In the genomic region with DNA sequence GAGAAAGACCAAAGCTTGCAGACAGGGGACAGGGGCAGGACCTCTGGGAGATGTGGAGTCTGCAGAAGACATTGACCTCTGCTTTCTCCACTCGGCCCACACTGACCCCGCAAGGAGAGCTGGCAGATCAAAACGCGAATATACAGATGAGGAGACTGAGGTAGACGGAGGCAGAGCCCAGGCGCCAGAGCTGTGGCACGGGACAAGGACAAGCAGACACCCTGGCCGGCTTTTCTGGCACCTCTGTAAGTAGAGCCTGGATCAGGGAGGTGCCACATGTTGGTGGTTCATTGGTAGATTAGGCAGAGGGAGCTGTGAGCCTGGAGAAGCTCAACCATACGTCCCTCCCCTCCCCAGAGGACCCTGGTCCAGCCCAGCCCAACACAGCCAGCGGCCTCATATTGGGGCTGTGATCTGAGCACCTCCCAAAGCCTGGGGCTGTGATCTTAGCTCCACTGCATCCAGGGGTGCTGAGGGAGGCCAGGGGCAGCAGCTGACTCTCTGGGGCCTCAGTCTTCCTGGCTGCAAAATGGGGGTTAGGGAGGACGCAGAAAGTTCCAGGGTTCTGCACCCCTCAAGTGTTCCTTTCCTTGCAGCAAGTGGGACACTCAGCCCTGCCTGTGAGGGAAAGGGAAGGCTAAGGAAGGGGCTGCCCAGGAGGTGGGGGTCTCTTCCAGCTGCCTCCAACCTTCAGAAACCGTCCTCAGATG, we compare ENCODE assay signal across 17 cellular contexts.
"Had no signal": no experiment of that assay in that cellular context is flagged by ENCODE, and none has a peak within 500 bp of the region (broad histone marks: within the 10 kb centered on the region; RNA-seq: fewer than 3 reads in every experiment).

No MANE protein-coding gene starts in this region.

- H3K9me3 Mint-ChIP-seq: activated B cell treated with CpG ODN at 0.5 μM for 24 hours; activated naive CD4-positive, alpha-beta T cell treated with anti-CD3 and anti-CD28 coated beads, Interleukin-2, amount 10 ng/mL, durations not matched to agents 7 days and 5 days; activated T-cell treated with anti-CD3 and anti-CD28 coated beads, Interleukin-2, amount 50 U/mL, for 72 hours; immature natural killer cell; memory B cell; natural killer cell treated with Interleukin-12 subunit alpha and Interleukin-12 subunit beta and Interleukin-15 and Interleukin-18, amount 100 ng/mL, for 72 hours; stimulated activated naive CD8-positive, alpha-beta T cell treated with anti-CD3 and anti-CD28 coated beads, Interleukin-15, Interleukin-2, amounts not matched to agents 100 ng/mL and 50 ng/mL, for 24 hours had no signal

- FAIRE-seq: endometrium had no signal

- H3K4me3 Mint-ChIP-seq: activated B cell treated with CpG ODN at 0.5 μM for 24 hours; activated CD4-positive, alpha-beta T cell treated with anti-CD3 and anti-CD28 coated beads for 36 hours; activated naive CD4-positive, alpha-beta T cell treated with anti-CD3 and anti-CD28 coated beads, Interleukin-2, amount 10 ng/mL, durations not matched to agents 7 days and 5 days; activated T-cell treated with anti-CD3 and anti-CD28 coated beads, Interleukin-2, amount 50 U/mL, for 72 hours; memory B cell; natural killer cell treated with Interleukin-12 subunit alpha and Interleukin-12 subunit beta and Interleukin-15 and Interleukin-18, amount 100 ng/mL, for 72 hours; stimulated activated naive CD8-positive, alpha-beta T cell treated with anti-CD3 and anti-CD28 coated beads, Interleukin-15, Interleukin-2, amounts not matched to agents 100 ng/mL and 50 ng/mL, for 24 hours had no signal

- H3K27me3 Mint-ChIP-seq: activated B cell treated with CpG ODN at 0.5 μM for 24 hours; activated CD4-positive, alpha-beta T cell treated with anti-CD3 and anti-CD28 coated beads for 36 hours; memory B cell; natural killer cell treated with Interleukin-12 subunit alpha and Interleukin-12 subunit beta and Interleukin-15 and Interleukin-18, amount 100 ng/mL, for 72 hours; stimulated activated naive CD8-positive, alpha-beta T cell treated with anti-CD3 and anti-CD28 coated beads, Interleukin-15, Interleukin-2, amounts not matched to agents 100 ng/mL and 50 ng/mL, for 24 hours had no signal

- H3K36me3 Mint-ChIP-seq: activated naive CD4-positive, alpha-beta T cell treated with anti-CD3 and anti-CD28 coated beads, Interleukin-2, amount 10 ng/mL, durations not matched to agents 7 days and 5 days; immature natural killer cell; memory B cell; natural killer cell treated with Interleukin-12 subunit alpha and Interleukin-12 subunit beta and Interleukin-15 and Interleukin-18, amount 100 ng/mL, for 72 hours had no signal

- H3K4me3 ChIP-seq: spleen, tibial artery had no signal

- ATAC-seq: activated CD4-positive, alpha-beta T cell treated with anti-CD3 and anti-CD28 coated beads for 36 hours; activated T-cell treated with anti-CD3 and anti-CD28 coated beads, Interleukin-2, amount 50 U/mL, for 72 hours; natural killer cell treated with Interleukin-12 subunit alpha and Interleukin-12 subunit beta and Interleukin-15 and Interleukin-18, amount 100 ng/mL, for 72 hours had no signal

- H3K27ac ChIP-seq: tibial artery had no signal

- H3K27me3 ChIP-seq: spleen, tibial artery had no signal

- H3K9me3 ChIP-seq: spleen, tibial artery had no signal

- DNase-seq: activated B cell treated with CpG ODN at 0.5 μM for 24 hours; activated CD4-positive, alpha-beta T cell treated with anti-CD3 and anti-CD28 coated beads for 36 hours; activated CD4-positive, alpha-beta T cell treated with anti-CD3 and anti-CD28 coated beads, Interleukin-2, amount 50 U/mL, for 48 hours; activated effector memory CD4-positive, alpha-beta T cell treated with anti-CD3 and anti-CD28 coated beads, Interleukin-2, amount 50 U/mL, for 16 hours; activated naive CD4-positive, alpha-beta T cell treated with anti-CD3 and anti-CD28 coated beads, Interleukin-2, amount 10 ng/mL, durations not matched to agents 7 days and 5 days; activated T-cell treated with anti-CD3 and anti-CD28 coated beads, Interleukin-2, amount 50 U/mL, for 72 hours; amygdala; immature natural killer cell; kidney glomerular epithelial cell; spleen; stimulated activated CD4-positive, alpha-beta T cell treated with anti-CD3 and anti-CD28 coated beads, Interleukin-4, amount 100 ng/mL, for 24 hours; T1000; tibial artery had no signal

- H3K27ac Mint-ChIP-seq: activated B cell treated with CpG ODN at 0.5 μM for 24 hours; activated CD4-positive, alpha-beta T cell treated with anti-CD3 and anti-CD28 coated beads for 36 hours; activated naive CD4-positive, alpha-beta T cell treated with anti-CD3 and anti-CD28 coated beads, Interleukin-2, amount 10 ng/mL, durations not matched to agents 7 days and 5 days; activated T-cell treated with anti-CD3 and anti-CD28 coated beads, Interleukin-2, amount 50 U/mL, for 72 hours; memory B cell; natural killer cell treated with Interleukin-12 subunit alpha and Interleukin-12 subunit beta and Interleukin-15 and Interleukin-18, amount 100 ng/mL, for 72 hours; stimulated activated naive CD8-positive, alpha-beta T cell treated with anti-CD3 and anti-CD28 coated beads, Interleukin-15, Interleukin-2, amounts not matched to agents 100 ng/mL and 50 ng/mL, for 24 hours had no signal
